Comparison of ENCODE assay signal across 21 cellular contexts in the genomic region with DNA sequence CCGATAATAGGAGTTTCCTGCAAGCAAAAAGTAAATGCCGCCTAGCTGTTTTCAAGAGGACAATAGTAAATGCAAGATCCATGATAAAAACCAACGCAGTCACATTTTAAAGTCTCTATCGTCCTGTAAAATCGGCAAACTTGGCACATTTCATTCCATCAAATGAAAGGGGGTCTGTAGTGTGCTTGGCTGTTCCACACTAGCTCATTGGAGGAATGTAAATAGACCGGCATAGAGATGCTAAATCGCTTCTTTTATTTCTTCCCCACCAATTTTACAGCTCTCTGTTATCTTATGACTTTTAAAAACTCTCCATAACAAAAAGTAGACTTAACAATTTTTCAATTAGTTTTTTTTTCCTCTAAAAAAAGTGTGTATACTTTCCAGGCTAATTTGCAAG.
DNase-seq lines count a peak whose midpoint lies in the region; ATAC-seq and TF ChIP-seq lines count a peak whose summit lies in the region.
"Had no signal": no experiment of that assay in that cellular context is flagged by ENCODE, and none has a peak within 500 bp of the region (broad histone marks: within the 10 kb centered on the region; RNA-seq: fewer than 3 reads in every experiment).

No MANE protein-coding gene starts in this region.

- H3K9ac ChIP-seq in H9 (ENCODE audit: extremely low read depth, insufficient read length, low read length) (no peak overlapping the region), parathyroid adenoma (no peak overlapping the region), MM.1S (ENCODE audit: low read length) (no peak overlapping the region)
- H3K9ac ChIP-seq: BLaER1 treated with 17β-estradiol and CSF1 and Interleukin-3, amounts not matched to agents 10 nM and 100 nM; SK-N-SH had no signal

- no peak overlapping the region for H4K8ac ChIP-seq in H9 (replicated peaks; ENCODE audit: insufficient read length, low read depth, low read length)

- H3K4me2 ChIP-seq in H9 (ENCODE audit: insufficient read depth, insufficient read length, low read length) (peak overlapping the region; percentile 79), parathyroid adenoma (ENCODE audit: low read length) (peak overlapping the region; percentile 49), MM.1S (ENCODE audit: low read depth, low read length) (no peak overlapping the region)
- H3K4me2 ChIP-seq: A549; BLaER1 treated with 17β-estradiol and CSF1 and Interleukin-3, amounts not matched to agents 10 nM and 100 nM; SK-N-SH had no signal

- H3K36me3 ChIP-seq in parathyroid adenoma (ENCODE audit: control insufficient read depth, insufficient read depth, low read length) (no peaks in the 10 kb centered on the region), MM.1S (replicated peaks; ENCODE audit: insufficient read depth, low read length) (no peaks in the 10 kb centered on the region)
- H3K36me3 ChIP-seq: BLaER1 treated with 17β-estradiol and CSF1 and Interleukin-3, amounts not matched to agents 10 nM and 100 nM had no signal

- H2BK20ac ChIP-seq in H9 (ENCODE audit: low read depth, low read length, poor library complexity, severe bottlenecking), result no peak overlapping the region

- H3K36me3 Mint-ChIP-seq in H9 (ENCODE audit: insufficient read depth in 1 of 3, low read depth in 3 of 3) (peaks cover 21 to 27% (median 23%) of the 10 kb centered on the region in 3 experiments; a peak in 6 of 7 replicates), brain (peaks cover 24% of the 10 kb centered on the region)
- H3K36me3 Mint-ChIP-seq: CD8-positive, alpha-beta T cell had no signal

- H3K79me2 ChIP-seq in H9 (ENCODE audit: insufficient read depth, low read length), result peaks cover 14% of the 10 kb centered on the region; the same call in 1 of the 2 replicates
- no peaks in the 10 kb centered on the region for H3K79me2 ChIP-seq in parathyroid adenoma
- no peaks in the 10 kb centered on the region for H3K79me2 ChIP-seq in MM.1S (ENCODE audit: low read length)

- H3K56ac ChIP-seq in H9 (ENCODE audit: insufficient read length, low read depth, low read length), result no peak overlapping the region

- no peak overlapping the region for H4K91ac ChIP-seq in H9 (ENCODE audit: insufficient read length, low read depth, low read length)

- no peak overlapping the region for H3T11ph ChIP-seq in H9 (ENCODE audit: low read length)

- H3K27ac ChIP-seq in H9 (ENCODE audit: insufficient read length, low read depth, low read length) (peak overlapping the region; percentile 85), parathyroid adenoma (peak overlapping the region; percentile 51), MM.1S (ENCODE audit: low read length) (no peak overlapping the region)
- H3K27ac ChIP-seq: A549; BLaER1 treated with 17β-estradiol and CSF1 and Interleukin-3, amounts not matched to agents 10 nM and 100 nM; HL-60 had no signal

- peaks cover 3% of the 10 kb centered on the region for H3K79me1 ChIP-seq in H9 (ENCODE audit: insufficient read depth, low read depth, low read length, poor library complexity, severe bottlenecking)

- no peak overlapping the region for H3K23ac ChIP-seq in H9 (ENCODE audit: insufficient read length, low read depth, low read length)

- H3K23me2 ChIP-seq in H9 (ENCODE audit: insufficient read length, low read depth, low read length, poor library complexity, severe bottlenecking), result peaks cover 2% of the 10 kb centered on the region

- H2BK5ac ChIP-seq in H9 (ENCODE audit: insufficient read length, low read length), result no peak overlapping the region

- no peak for ATAC-seq in HG03571 (IDR thresholded peaks at IDR 0.05; ENCODE audit: unreplicated experiment)
- ATAC-seq: A549; CD8-positive, alpha-beta T cell; GM12878 had no signal

- H2BK15ac ChIP-seq in H9 (ENCODE audit: low read depth, low read length), result no peak overlapping the region

- H2BK120ac ChIP-seq in H9 (ENCODE audit: low read depth, low read length, poor library complexity, severe bottlenecking), result no peak overlapping the region

- WGBS in H9 (ENCODE audit: extremely low coverage, insufficient read length, low lambda C conversion rate), result no CpG with 5 or more reads among the region's 7 CpGs

- H3K9me3 Mint-ChIP-seq in H9, result no peaks in the 10 kb centered on the region
- peaks cover 0 to 3% (median 0%) of the 10 kb centered on the region in 5 experiments for H3K9me3 Mint-ChIP-seq in brain
- H3K9me3 Mint-ChIP-seq: CD8-positive, alpha-beta T cell had no signal

- H4K20me1 ChIP-seq in H9 (ENCODE audit: control insufficient read depth, insufficient read depth, insufficient read length) (no peaks in the 10 kb centered on the region), MM.1S (ENCODE audit: insufficient read depth, low read length) (no peaks in the 10 kb centered on the region)
- H4K20me1 ChIP-seq: BLaER1 treated with 17β-estradiol and CSF1 and Interleukin-3, amounts not matched to agents 10 nM and 100 nM had no signal

- H3K4me1 Mint-ChIP-seq in H9 (peaks cover 64 to 72% of the 10 kb centered on the region in 2 experiments), brain (peaks cover 42% of the 10 kb centered on the region)

- H3K27ac Mint-ChIP-seq in H9 (peak overlapping the region; percentile 76 to 97 (median 80)), brain (peak overlapping the region in 4 of 5 experiments; percentile 39 to 71 (median 52))
- H3K27ac Mint-ChIP-seq: CD8-positive, alpha-beta T cell had no signal

- H3K4me3 Mint-ChIP-seq in H9 (peak overlapping the region; percentile 40 to 50), brain (peak overlapping the region; percentile 49 to 80 (median 65))
- H3K4me3 Mint-ChIP-seq: CD8-positive, alpha-beta T cell had no signal

- H3K4me1 ChIP-seq in H9 (ENCODE audit: insufficient read depth, low read length), result peaks cover 20% of the 10 kb centered on the region
- peaks cover 2% of the 10 kb centered on the region for H3K4me1 ChIP-seq in parathyroid adenoma
- H3K4me1 ChIP-seq in MM.1S (ENCODE audit: low read length), result no peaks in the 10 kb centered on the region
- H3K4me1 ChIP-seq: A549 had no signal

- no peak for TF ChIP-seq CTCF in H9 (conservative IDR thresholded peaks at IDR 0.05)
- no peak for TF ChIP-seq CTCF in brain (conservative IDR thresholded peaks at IDR 0.05)
- no peak for TF ChIP-seq CTCF in parathyroid adenoma (IDR thresholded peaks at IDR 0.05)
- TF ChIP-seq CTCF in MM.1S (IDR thresholded peaks at IDR 0.05; ENCODE audit: low read length), result no peak

- H3K4me3 ChIP-seq in parathyroid adenoma (ENCODE audit: low read depth, low read length), result peak overlapping the region; percentile 11
- no peak overlapping the region for H3K4me3 ChIP-seq in MM.1S (ENCODE audit: low read length)
- H3K4me3 ChIP-seq: A549; BLaER1 treated with 17β-estradiol and CSF1 and Interleukin-3, amounts not matched to agents 10 nM and 100 nM; GM12878 had no signal

- H2AK5ac ChIP-seq in H9 (ENCODE audit: insufficient read length, low read length), result no peak overlapping the region

- H3F3A ChIP-seq in MM.1S (ENCODE audit: insufficient read depth, low read length), result no peaks in the 10 kb centered on the region

- H4K5ac ChIP-seq in H9 (ENCODE audit: insufficient read length, low read depth, low read length), result no peak overlapping the region

- H3K27me3 Mint-ChIP-seq in H9 (ENCODE audit: low read depth) (no peaks in the 10 kb centered on the region), brain (no peaks in the 10 kb centered on the region)

- no peak overlapping the region for H2AFZ ChIP-seq in H9 (ENCODE audit: low read length)
- H2AFZ ChIP-seq in parathyroid adenoma, result no peak overlapping the region
- no peak overlapping the region for H2AFZ ChIP-seq in MM.1S (ENCODE audit: low read length)

- no peaks in the 10 kb centered on the region for H3K9me2 ChIP-seq in MM.1S (replicated peaks; ENCODE audit: insufficient read depth, low read length)
- H3K9me2 ChIP-seq: SK-N-SH had no signal

- H3K9me3 ChIP-seq in H9 (ENCODE audit: control insufficient read depth, low read depth, low read length) (no peaks in the 10 kb centered on the region), parathyroid adenoma (ENCODE audit: control insufficient read depth, low read length) (no peaks in the 10 kb centered on the region), MM.1S (replicated peaks; ENCODE audit: insufficient read depth, low read length) (no peaks in the 10 kb centered on the region)
- H3K9me3 ChIP-seq: A549; BLaER1 treated with 17β-estradiol and CSF1 and Interleukin-3, amounts not matched to agents 10 nM and 100 nM; SK-N-SH had no signal

- DNase-seq in H9 (no peak), left kidney (ENCODE audit: low read depth, low spot score) (peak; percentile 1), MM.1S (no peak)
- DNase-seq in activated CD4-positive, alpha-beta T cell treated with anti-CD3 and anti-CD28 coated beads, Interleukin-2, amount 50 U/mL, for 1 hour, result no peak
- DNase-seq: Calu3; CD8-positive, alpha-beta T cell; Kasumi-1; NCI-H1092 treated with DMSO at 0.1 percent for 48 hours; NCI-H2081; NCI-H2171 treated with DMSO at 0.1 percent for 48 hours; NCI-H446; NCI-H774; SHP77; SK-N-SH had no signal

- H2BK12ac ChIP-seq in H9 (ENCODE audit: insufficient read length, low read depth, low read length), result no peak overlapping the region

- no peak overlapping the region for H3K4ac ChIP-seq in H9 (ENCODE audit: low read depth, low read length)

- H3K14ac ChIP-seq in H9 (ENCODE audit: insufficient read depth, low read length), result no peak overlapping the region

- H3K27me3 ChIP-seq in H9 (ENCODE audit: insufficient read depth, low read length) (no peaks in the 10 kb centered on the region), parathyroid adenoma (ENCODE audit: control insufficient read depth, insufficient read depth, low read length) (no peaks in the 10 kb centered on the region), MM.1S (replicated peaks; ENCODE audit: insufficient read depth, low read length) (no peaks in the 10 kb centered on the region)
- H3K27me3 ChIP-seq: BLaER1 treated with 17β-estradiol and CSF1 and Interleukin-3, amounts not matched to agents 10 nM and 100 nM had no signal

- H3K18ac ChIP-seq in H9 (ENCODE audit: insufficient read length, low read depth, low read length), result no peak overlapping the region
